In the genomic region with DNA sequence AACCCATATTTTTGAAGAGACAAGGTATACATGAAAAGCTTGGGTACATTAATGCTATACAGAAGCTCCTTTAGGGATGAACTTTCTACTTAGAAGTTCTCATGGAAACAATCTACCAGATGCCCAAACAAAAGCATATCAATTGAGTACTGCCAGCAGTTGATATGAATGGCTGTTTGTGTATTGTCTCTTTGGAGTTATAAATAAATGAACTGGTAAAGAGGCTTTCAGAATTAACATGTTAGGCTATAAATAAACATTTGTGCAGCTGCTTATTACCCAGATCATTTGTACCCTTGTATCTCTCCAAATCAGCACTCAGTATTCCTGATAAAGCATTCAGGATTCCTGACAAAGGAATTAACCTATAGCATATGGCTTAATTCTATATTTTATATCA, we compare ENCODE assay signal across 15 cellular contexts.
"Had no signal": no experiment of that assay in that cellular context is flagged by ENCODE, and none has a peak within 500 bp of the region (broad histone marks: within the 10 kb centered on the region; RNA-seq: fewer than 3 reads in every experiment).

No MANE protein-coding gene starts in this region.

- DNase-seq: activated CD4-positive, alpha-beta T cell treated with anti-CD3 and anti-CD28 coated beads, Interleukin-2, amount 10 ng/mL, durations not matched to agents 7 days and 5 days; activated naive CD4-positive, alpha-beta T cell; anterior cingulate cortex; brain microvascular endothelial cell; cortex of kidney; effector CD4-positive, alpha-beta T cell; esophagus squamous epithelium; glutamatergic neuron; naive thymus-derived CD4-positive, alpha-beta T cell; pancreas; stimulated activated CD4-positive, alpha-beta T cell treated with anti-CD3 and anti-CD28 coated beads, Interleukin-15, amount 100 ng/mL, for 24 hours; stimulated activated CD4-positive, alpha-beta T cell treated with anti-CD3 and anti-CD28 coated beads, Interleukin-4, amount 100 ng/mL, for 1 hour; stimulated activated naive B cell treated with anti-CD40 and anti-IgM and Interleukin-4, amounts not matched to agents 10 μg/mL and 1 μg/mL and 100 μg/mL, for 72 hours; trophoblast cell had no signal

- H3K4me1 Mint-ChIP-seq: activated CD4-positive, alpha-beta T cell treated with anti-CD3 and anti-CD28 coated beads, Interleukin-2, amount 10 ng/mL, durations not matched to agents 7 days and 5 days; naive thymus-derived CD4-positive, alpha-beta T cell; stimulated activated naive B cell treated with anti-CD40 and anti-IgM and Interleukin-4, amounts not matched to agents 10 μg/mL and 1 μg/mL and 100 μg/mL, for 72 hours had no signal

- H3K27me3 ChIP-seq: brain microvascular endothelial cell, esophagus squamous epithelium, pancreas had no signal

- H3K4me3 Mint-ChIP-seq: activated CD4-positive, alpha-beta T cell treated with anti-CD3 and anti-CD28 coated beads, Interleukin-2, amount 10 ng/mL, durations not matched to agents 7 days and 5 days; naive thymus-derived CD4-positive, alpha-beta T cell; stimulated activated naive B cell treated with anti-CD40 and anti-IgM and Interleukin-4, amounts not matched to agents 10 μg/mL and 1 μg/mL and 100 μg/mL, for 72 hours had no signal

- H3K27ac Mint-ChIP-seq: activated CD4-positive, alpha-beta T cell treated with anti-CD3 and anti-CD28 coated beads, Interleukin-2, amount 10 ng/mL, durations not matched to agents 7 days and 5 days; naive thymus-derived CD4-positive, alpha-beta T cell; stimulated activated naive B cell treated with anti-CD40 and anti-IgM and Interleukin-4, amounts not matched to agents 10 μg/mL and 1 μg/mL and 100 μg/mL, for 72 hours had no signal

- H3K27me3 Mint-ChIP-seq: activated CD4-positive, alpha-beta T cell treated with anti-CD3 and anti-CD28 coated beads, Interleukin-2, amount 10 ng/mL, durations not matched to agents 7 days and 5 days; stimulated activated naive B cell treated with anti-CD40 and anti-IgM and Interleukin-4, amounts not matched to agents 10 μg/mL and 1 μg/mL and 100 μg/mL, for 72 hours had no signal

- H3K9me3 Mint-ChIP-seq: activated CD4-positive, alpha-beta T cell treated with anti-CD3 and anti-CD28 coated beads, Interleukin-2, amount 10 ng/mL, durations not matched to agents 7 days and 5 days had no signal

- ATAC-seq: naive thymus-derived CD4-positive, alpha-beta T cell; pancreas; stimulated activated naive B cell treated with anti-CD40 and anti-IgM and Interleukin-4, amounts not matched to agents 10 μg/mL and 1 μg/mL and 100 μg/mL, for 72 hours had no signal

- H3K27ac ChIP-seq: brain microvascular endothelial cell, esophagus squamous epithelium, pancreas, skin epidermis had no signal

- H3K4me3 ChIP-seq: esophagus squamous epithelium, pancreas, skin epidermis had no signal

- H3K4me1 ChIP-seq: esophagus squamous epithelium, pancreas had no signal

- H3K36me3 ChIP-seq: brain microvascular endothelial cell, esophagus squamous epithelium, pancreas had no signal

- H3K9me3 ChIP-seq: esophagus squamous epithelium, pancreas had no signal

- H3K36me3 Mint-ChIP-seq: stimulated activated naive B cell treated with anti-CD40 and anti-IgM and Interleukin-4, amounts not matched to agents 10 μg/mL and 1 μg/mL and 100 μg/mL, for 72 hours had no signal
